1 cellular context compared by ENCODE assay signal in genomic region chr17:48456584-48456983, GRCh38.
TF ChIP-seq lines count a peak whose summit lies in the region.

No MANE protein-coding gene starts in this region.

TF ChIP-seq in GM12878, 131 proteins besides CTCF, POLR2A, EP300 and RAD21 (continued from another document):
- TF ChIP-seq ZNF687 (IDR thresholded peaks at IDR 0.05) (0 out of 2 replicates have a peak, but pooled peaks have one; percentile 20), USF1 (IDR thresholded peaks at IDR 0.05; ENCODE audit: borderline replicate concordance, extremely low read length, insufficient read depth, low read depth, low read length) (peak; percentile 38), PML (IDR thresholded peaks at IDR 0.05; ENCODE audit: low read length) (no peak), HCFC1 (IDR thresholded peaks at IDR 0.05; ENCODE audit: low read length) (no peak), KLF5 (IDR thresholded peaks at IDR 0.05; ENCODE audit: partially characterized antibody) (no peak), PRDM15 (CRISPR knock-in tag; IDR thresholded peaks at IDR 0.05) (no peak), HDAC2 (IDR thresholded peaks at IDR 0.05) (no peak), ZZZ3 (IDR thresholded peaks at IDR 0.05; ENCODE audit: control insufficient read depth, insufficient read length, low read depth) (no peak), BHLHE40 (IDR thresholded peaks at IDR 0.05; ENCODE audit: borderline replicate concordance in 1 of 2, low read depth in 2 of 2, low read length in 1 of 2) (peak in 1 of 2 experiments; percentile 32; a peak in 1 of 4 replicates), MTA2 (IDR thresholded peaks at IDR 0.05; ENCODE audit: low read depth) (no peak), EED (IDR thresholded peaks at IDR 0.05; ENCODE audit: low read depth) (no peak)
